ENCODE assay signal across 14 cellular contexts in the genomic region with DNA sequence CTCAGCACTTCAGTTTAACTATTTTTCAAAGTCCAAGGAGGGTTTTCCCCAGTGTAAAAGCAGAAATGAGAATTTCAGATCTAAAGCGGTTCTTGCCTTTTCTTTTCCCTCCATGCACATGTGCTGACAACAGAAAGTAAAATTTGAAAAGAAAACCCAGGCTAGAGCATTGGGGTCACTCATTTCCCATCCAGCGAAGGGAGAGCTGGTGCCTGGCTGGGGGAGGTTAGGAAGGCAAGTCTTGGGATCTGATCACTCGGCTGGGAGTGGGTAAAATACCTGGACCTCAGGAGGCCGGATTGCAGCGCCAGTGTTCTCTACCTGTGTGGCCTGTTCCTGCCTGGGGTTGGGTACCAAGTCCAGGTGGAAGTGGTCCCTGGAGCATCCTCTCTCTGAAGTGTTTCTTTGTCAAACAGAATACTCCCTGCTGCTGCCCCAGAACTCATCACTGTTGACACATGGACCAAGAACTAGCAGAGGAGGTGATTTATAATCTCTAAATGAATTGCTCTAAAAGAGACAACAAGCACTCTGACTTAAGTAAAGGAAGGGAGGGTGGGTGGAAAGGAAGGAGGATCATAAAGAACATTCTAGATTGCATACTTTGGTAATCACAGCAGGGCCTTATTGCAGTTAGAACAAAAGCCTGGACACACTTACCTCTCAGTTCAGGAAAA.
DNase-seq lines count a peak whose midpoint lies in the region; ATAC-seq and TF ChIP-seq lines count a peak whose summit lies in the region.
"Had no signal": no experiment of that assay in that cellular context is flagged by ENCODE, and none has a peak within 500 bp of the region (broad histone marks: within the 10 kb centered on the region; RNA-seq: fewer than 3 reads in every experiment).

No MANE protein-coding gene starts in this region.

- H3K36me3 ChIP-seq in mammary epithelial cell (ENCODE audit: insufficient read depth, low read length) (peaks cover 5% of the 10 kb centered on the region), gastrocnemius medialis (no peaks in the 10 kb centered on the region)

- in situ Hi-C loops in mammary epithelial cell (cut with MboI; ENCODE audit: low sequenced_read_pairs in 2 of 2): no loop called here
- in situ Hi-C loops in gastrocnemius medialis (cut with MboI; ENCODE audit: low sequenced_read_pairs in 4 of 4): no loop called here

- H3K4me3 Mint-ChIP-seq in memory B cell: no peak overlapping the region

- no peak overlapping the region for H2AFZ ChIP-seq in mammary epithelial cell (ENCODE audit: low read depth, low read length)

- no peak overlapping the region for H3K9ac ChIP-seq in mammary epithelial cell (ENCODE audit: insufficient read depth, low read length)

- H3K4me1 ChIP-seq in mammary epithelial cell (ENCODE audit: insufficient read depth, low read length) (peaks cover 12% of the 10 kb centered on the region), gastrocnemius medialis (peaks cover 0 to 3% of the 10 kb centered on the region in 2 donors)

- H3K4me3 ChIP-seq in mammary epithelial cell (replicated peaks in 1 of 3; ENCODE audit: insufficient read depth in 1 of 3, low read depth in 2 of 3, low read length in 3 of 3) (no peak overlapping the region), gastrocnemius medialis (no peak overlapping the region)
- H3K4me3 ChIP-seq: smooth muscle cell had no signal

- TF ChIP-seq POLR2A in gastrocnemius medialis (IDR thresholded peaks at IDR 0.05): no peak

- H3K27me3 Mint-ChIP-seq in memory B cell: no peaks in the 10 kb centered on the region

- intact Hi-C loops in mammary epithelial cell (cut with micrococcal nuclease) (no loop called here), gastrocnemius medialis (cut with DNase I; ENCODE audit: low total_unique reads) (no loop called here)

- H3K4me1 Mint-ChIP-seq in memory B cell: no peaks in the 10 kb centered on the region

- H3K4me2 ChIP-seq in mammary epithelial cell (ENCODE audit: insufficient read depth, low read depth, low read length): no peak overlapping the region
- H3K4me2 ChIP-seq: smooth muscle cell had no signal

- no peak for TF ChIP-seq CTCF in mammary epithelial cell (conservative IDR thresholded peaks at IDR 0.05 in 1 of 2, IDR thresholded peaks at IDR 0.05 in 1 of 2; ENCODE audit: extremely low read depth in 1 of 2, insufficient read depth in 1 of 2, low read depth in 1 of 2, low read length in 2 of 2)
- no peak for TF ChIP-seq CTCF in gastrocnemius medialis (IDR thresholded peaks at IDR 0.05 in 4 of 5, conservative IDR thresholded peaks at IDR 0.05 in 1 of 5)

- H3K27me3 ChIP-seq in mammary epithelial cell (ENCODE audit: insufficient read depth, low read length) (no peaks in the 10 kb centered on the region), gastrocnemius medialis (no peaks in the 10 kb centered on the region)

- ATAC-seq in GM21528 (IDR thresholded peaks at IDR 0.05; ENCODE audit: low FRiP score, unreplicated experiment) (peak; percentile 63), HG03280 (IDR thresholded peaks at IDR 0.05; ENCODE audit: unreplicated experiment) (peak; percentile 78), memory B cell (ENCODE audit: low read depth) (no peak), gastrocnemius medialis (no peak)

- CTCF ChIA-PET in mammary epithelial cell (lab: Charles Lee; ENCODE audit: low non-redundant PET): no interaction called here

- BruUV-seq in mammary epithelial cell (replicated peaks; lab: Mats Ljungman, UMichigan): no TSS peak

- DNase-seq in NCI-H1417 (lab: John Stamatoyannopoulos, UW) (peak in 2 of 3 experiments; percentile 42 to 51), NCI-H1417 treated with DMSO at 0.1 percent for 48 hours (lab: John Stamatoyannopoulos, UW) (no peak), memory B cell (ENCODE audit: low spot score in 2 of 2) (no peak), mammary epithelial cell (no peak), NCI-H82 treated with DMSO at 0.1 percent for 48 hours (lab: John Stamatoyannopoulos, UW; ENCODE audit: unreplicated experiment) (no peak), gastrocnemius medialis (no peak)
- DNase-seq: DMS79 treated with DMSO at 0.1 percent for 48 hours; NCI-H2029; SHP77 treated with DMSO at 0.1 percent for 48 hours; stimulated activated CD8-positive, alpha-beta memory T cell treated with anti-CD3 and anti-CD28 coated beads, Interleukin-4, amount 100 ng/mL, for 48 hours had no signal

- dilution Hi-C loops in mammary epithelial cell (cut with HindIII; ENCODE audit: low sequenced_read_pairs): no loop called here

- H3K36me3 Mint-ChIP-seq in memory B cell: no peaks in the 10 kb centered on the region

- 94% methylated on average over 5 of the region's 5 CpGs for WGBS in mammary epithelial cell (ENCODE audit: low coverage, missing lambda C conversion rate)

- no peaks in the 10 kb centered on the region for H3K9me3 Mint-ChIP-seq in memory B cell

- H3K9me3 ChIP-seq in mammary epithelial cell (replicated peaks; ENCODE audit: insufficient read depth, low read length): no peaks in the 10 kb centered on the region
- no peaks in the 10 kb centered on the region for H3K9me3 ChIP-seq in gastrocnemius medialis

- peak overlapping the region; percentile 61 for H3K27ac Mint-ChIP-seq in memory B cell

- peaks cover 2% of the 10 kb centered on the region for H3K79me2 ChIP-seq in mammary epithelial cell (ENCODE audit: insufficient read depth, low read length)

- H4K20me1 ChIP-seq in mammary epithelial cell (ENCODE audit: insufficient read depth, low read length): no peaks in the 10 kb centered on the region

- no peak overlapping the region for H3K27ac ChIP-seq in mammary epithelial cell (ENCODE audit: insufficient read depth, low read depth, low read length)
- no peak overlapping the region for H3K27ac ChIP-seq in gastrocnemius medialis
- H3K27ac ChIP-seq: 22Rv1 had no signal

Comparison
In these comparisons a context has a peak if more than half of its experiments do, and no peak if none do; other contexts are left out.
1. DNase-seq: peak in NCI-H1417 (2 of 3); none in NCI-H1417 treated with DMSO at 0.1 percent for 48 hours (single experiment), memory B cell (0 of 2), mammary epithelial cell (single experiment), NCI-H82 treated with DMSO at 0.1 percent for 48 hours (single experiment) and gastrocnemius medialis (0 of 2).
2. ATAC-seq: peak in GM21528 (single experiment) and HG03280 (single experiment); none in memory B cell (single experiment) and gastrocnemius medialis (0 of 2).